Comparison of ENCODE assay signal across 8 cellular contexts in the genomic region with DNA sequence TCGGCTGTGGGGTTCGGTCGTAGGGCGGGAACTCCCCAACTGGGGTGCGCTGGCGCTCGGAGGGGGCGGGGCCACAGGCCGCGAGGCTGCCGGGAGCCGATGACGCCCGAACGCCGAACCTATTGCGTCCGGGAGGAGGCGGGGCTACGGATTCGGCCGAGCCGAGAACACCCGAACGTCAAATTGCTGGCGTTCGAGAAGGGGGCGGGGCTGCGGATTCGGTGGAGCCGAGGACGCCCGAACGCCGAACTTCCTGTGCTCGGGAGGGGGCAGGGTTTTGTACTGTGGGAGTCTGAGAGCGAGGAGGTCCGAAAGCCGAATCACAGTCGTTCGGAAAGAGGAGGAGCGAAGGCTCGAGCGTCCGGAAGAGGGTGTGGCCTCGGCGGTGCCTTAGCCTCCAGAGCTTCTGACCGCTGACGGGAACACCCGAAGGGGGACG. TPM values are rescaled to one million over a fixed set of nuclear protein-coding genes. Genes with fewer than 3 reads are reported as not detected.
DNase-seq lines count a peak whose midpoint lies in the region; ATAC-seq and TF ChIP-seq lines count a peak whose summit lies in the region.

No MANE protein-coding gene starts in this region.

- no peaks in the 10 kb centered on the region for H3K27me3 ChIP-seq in mononuclear cell (ENCODE audit: insufficient read depth, low read length)

- peak; percentile 43 for ATAC-seq in GM21723 (IDR thresholded peaks at IDR 0.05; ENCODE audit: unreplicated experiment)

- H3K9me3 ChIP-seq in mononuclear cell (ENCODE audit: low read depth, low read length) = no peaks in the 10 kb centered on the region

- DNase-seq in D341Med (ENCODE audit: low spot score) = peak; percentile 86
- DNase-seq in Jurkat, Clone E6-1 (ENCODE audit: low read depth, low spot score) = peak; percentile 99
- DNase-seq in OCI-M2 (lab: John Stamatoyannopoulos, UW; ENCODE audit: unreplicated experiment) = peak; percentile 89
- DNase-seq in activated T-cell treated with anti-CD3 and anti-CD28 coated beads, Interleukin-2, amount 50 U/mL, for 1 hour = peak; percentile 100
- peak; percentile 99 for DNase-seq in epithelial cell of esophagus (ENCODE audit: low read depth)
- peak; percentile 99 to 100 for DNase-seq in stimulated activated CD8-positive, alpha-beta memory T cell treated with anti-CD3 and anti-CD28 coated beads, Interleukin-2, amount 100 ng/mL, for 1 hour (ENCODE audit: low read depth in 2 of 2)

- H3K4me1 ChIP-seq in mononuclear cell (ENCODE audit: insufficient read depth, low read length) = peaks cover 37% of the 10 kb centered on the region

- H3K4me3 ChIP-seq in Jurkat, Clone E6-1 (ENCODE audit: low read length) = peak overlapping the region; percentile 82
- peak overlapping the region; percentile 76 for H3K4me3 ChIP-seq in epithelial cell of esophagus (ENCODE audit: low read length)
- peak overlapping the region; percentile 78 for H3K4me3 ChIP-seq in mononuclear cell (ENCODE audit: low read length)

- no peak for TF ChIP-seq CTCF in epithelial cell of esophagus (IDR thresholded peaks at IDR 0.05; ENCODE audit: insufficient read depth, low read depth, low read length, missing control alignments)

RNA-seq across cellular contexts. Expression of a gene that starts 0.6 kb away (rescaled TPM):
- polyA plus RNA-seq in Jurkat, Clone E6-1 (2012; ENCODE audit: insufficient read depth, insufficient read length) = 20.6 TPM
- 15.5 TPM for total RNA-seq in mononuclear cell

RNA-seq across cellular contexts. Expression of a gene that starts 1.1 kb away (rescaled TPM):
- polyA plus RNA-seq in Jurkat, Clone E6-1 (2012; ENCODE audit: insufficient read depth, insufficient read length) = 50.3 TPM
- 30.3 TPM for total RNA-seq in mononuclear cell

RNA-seq across cellular contexts. Expression of a gene that starts 10.1 kb away (rescaled TPM):
- 2,252 TPM for polyA plus RNA-seq in Jurkat, Clone E6-1 (2012; ENCODE audit: insufficient read depth, insufficient read length)
- 2,589 TPM for total RNA-seq in mononuclear cell

RNA-seq across cellular contexts. Expression of a gene that starts 17.6 kb away (rescaled TPM):
- 1.9 TPM for polyA plus RNA-seq in Jurkat, Clone E6-1 (2012; ENCODE audit: insufficient read depth, insufficient read length)
- total RNA-seq in mononuclear cell = 0.31 TPM

RNA-seq across cellular contexts. Expression of a gene that starts 31.0 kb away (rescaled TPM):
- polyA plus RNA-seq in Jurkat, Clone E6-1 (2012; ENCODE audit: insufficient read depth, insufficient read length) = 18.9 TPM
- total RNA-seq in mononuclear cell = 11.9 TPM

Comparison
In these comparisons a context has a peak if more than half of its experiments do, and no peak if none do; other contexts are left out.
1. Peak in every context shown above with its lines: DNase-seq, ATAC-seq and H3K4me3 ChIP-seq.